9 cellular contexts compared by ENCODE assay signal in genomic region chr1:6365047-6365446, GRCh38. TPM values are rescaled to one million over a fixed set of nuclear protein-coding genes. Genes with fewer than 3 reads are reported as not detected.
DNase-seq lines count a peak whose midpoint lies in the region; ATAC-seq and TF ChIP-seq lines count a peak whose summit lies in the region.
"Had no signal": no experiment of that assay in that cellular context is flagged by ENCODE, and none has a peak within 500 bp of the region (broad histone marks: within the 10 kb centered on the region; RNA-seq: fewer than 3 reads in every experiment).

No MANE protein-coding gene starts in this region.

- no peak overlapping the region for H2BK5ac ChIP-seq in mesendoderm (ENCODE audit: low read length)

- no peaks in the 10 kb centered on the region for H3K27me3 ChIP-seq in CD4-positive, CD25-positive, alpha-beta regulatory T cell (ENCODE audit: control insufficient read depth, insufficient read depth, low read length)
- no peaks in the 10 kb centered on the region for H3K27me3 ChIP-seq in mesendoderm (ENCODE audit: insufficient read depth, low read length, poor library complexity)
- H3K27me3 ChIP-seq: body of pancreas had no signal

- ATAC-seq in CD4-positive, CD25-positive, alpha-beta regulatory T cell (ENCODE audit: low read depth in 2 of 2): peak; percentile 72 to 77
- ATAC-seq in activated T-cell treated with anti-CD3 and anti-CD28 coated beads, Interleukin-2, amount 50 U/mL, for 72 hours (replicated peaks in 1 of 2): peak; percentile 85 to 94
- ATAC-seq: body of pancreas had no signal

- no peaks in the 10 kb centered on the region for H3K9me3 Mint-ChIP-seq in CD4-positive, CD25-positive, alpha-beta regulatory T cell
- H3K9me3 Mint-ChIP-seq in activated T-cell treated with anti-CD3 and anti-CD28 coated beads, Interleukin-2, amount 50 U/mL, for 72 hours: no peaks in the 10 kb centered on the region
- H3K9me3 Mint-ChIP-seq in glutamatergic neuron (ENCODE audit: unreplicated experiment): peaks cover 8% of the 10 kb centered on the region

- no peak for TF ChIP-seq CTCF in glutamatergic neuron (IDR thresholded peaks at IDR 0.05; ENCODE audit: partially characterized antibody, unreplicated experiment)

- H3K79me1 ChIP-seq in mesendoderm (ENCODE audit: low read length): peaks cover 4% of the 10 kb centered on the region

- no peak overlapping the region for H3K27ac ChIP-seq in CD4-positive, CD25-positive, alpha-beta regulatory T cell (ENCODE audit: insufficient read depth, low read length, poor library complexity, severe bottlenecking)
- H3K27ac ChIP-seq in mesendoderm (ENCODE audit: low read depth, low read length): no peak overlapping the region
- H3K27ac ChIP-seq: body of pancreas had no signal

- H3K4me1 Mint-ChIP-seq in CD4-positive, CD25-positive, alpha-beta regulatory T cell: peaks cover 9 to 25% (median 14%) of the 10 kb centered on the region in 4 donors
- peaks cover 36% of the 10 kb centered on the region for H3K4me1 Mint-ChIP-seq in activated T-cell treated with anti-CD3 and anti-CD28 coated beads, Interleukin-2, amount 50 U/mL, for 72 hours (ENCODE audit: low read depth)
- H3K4me1 Mint-ChIP-seq in glutamatergic neuron (ENCODE audit: low read depth, unreplicated experiment): peaks cover 14% of the 10 kb centered on the region

- in situ Hi-C loops in SK-MEL-5 (cut with HindIII; ENCODE audit: low pct_unique_long_range_greater_than_20kb, low sequenced_read_pairs): no loop called here
- in situ Hi-C loops in G401 (cut with HindIII; ENCODE audit: low sequenced_read_pairs): no loop called here

- H3K23ac ChIP-seq in mesendoderm (ENCODE audit: low read length): no peak overlapping the region

- no peak overlapping the region for H3K4ac ChIP-seq in mesendoderm (ENCODE audit: low read depth, low read length)

- no peak overlapping the region for H3K4me2 ChIP-seq in mesendoderm (ENCODE audit: low read length)

- H3K36me3 ChIP-seq in CD4-positive, CD25-positive, alpha-beta regulatory T cell (ENCODE audit: control insufficient read depth, insufficient read depth, low read length): no peaks in the 10 kb centered on the region
- H3K36me3 ChIP-seq in mesendoderm (ENCODE audit: control insufficient read depth, insufficient read depth, low read length): no peaks in the 10 kb centered on the region

- peaks cover 11% of the 10 kb centered on the region for H3K79me2 ChIP-seq in mesendoderm (ENCODE audit: control insufficient read depth, insufficient read depth, low read length)

- no CpG with 5 or more reads among the region's 5 CpGs for WGBS in mesendoderm (ENCODE audit: extremely low coverage, insufficient coverage, low lambda C conversion rate)

- H2AK5ac ChIP-seq in mesendoderm (ENCODE audit: low read length): no peak overlapping the region

- no peak overlapping the region for H2BK15ac ChIP-seq in mesendoderm (replicated peaks; ENCODE audit: low read depth)

- H3K9me3 ChIP-seq in CD4-positive, CD25-positive, alpha-beta regulatory T cell (ENCODE audit: control insufficient read depth in 2 of 2, low read length in 2 of 2): no peaks in the 10 kb centered on the region
- H3K9me3 ChIP-seq: body of pancreas had no signal

- H3K4me3 ChIP-seq in CD4-positive, CD25-positive, alpha-beta regulatory T cell (ENCODE audit: low read depth, low read length): no peak overlapping the region
- no peak overlapping the region for H3K4me3 ChIP-seq in mesendoderm (ENCODE audit: low read length)
- H3K4me3 ChIP-seq: body of pancreas had no signal

- peak overlapping the region in 3 of 4 donors; percentile 22 to 75 (median 68) for H3K4me3 Mint-ChIP-seq in CD4-positive, CD25-positive, alpha-beta regulatory T cell
- peak overlapping the region; percentile 1 to 13 for H3K4me3 Mint-ChIP-seq in activated T-cell treated with anti-CD3 and anti-CD28 coated beads, Interleukin-2, amount 50 U/mL, for 72 hours
- no peak overlapping the region for H3K4me3 Mint-ChIP-seq in glutamatergic neuron (ENCODE audit: unreplicated experiment)

- no peak overlapping the region for H4K8ac ChIP-seq in mesendoderm (ENCODE audit: low read depth, low read length)

- no peak overlapping the region for H2BK120ac ChIP-seq in mesendoderm (ENCODE audit: low read depth, low read length)

- no peak overlapping the region for H4K5ac ChIP-seq in mesendoderm (ENCODE audit: low read length)

- DNase-seq in CD4-positive, CD25-positive, alpha-beta regulatory T cell: peak in 2 of 3 donors; percentile 45 to 54
- DNase-seq in SK-MEL-5 (ENCODE audit: low read depth, low spot score): peak; percentile 30
- peak in 1 of 2 donors; percentile 51 for DNase-seq in activated T-cell treated with anti-CD3 and anti-CD28 coated beads, Interleukin-2, amount 50 U/mL, for 72 hours
- DNase-seq in glutamatergic neuron: no peak
- DNase-seq in OCI-M2 (lab: John Stamatoyannopoulos, UW; ENCODE audit: unreplicated experiment): no peak
- DNase-seq in G401 (ENCODE audit: low spot score): no peak
- DNase-seq in mesendoderm: no peak
- DNase-seq in NCI-H2029 (lab: John Stamatoyannopoulos, UW): no peak
- DNase-seq: body of pancreas had no signal

- peaks cover 11% of the 10 kb centered on the region for H3K4me1 ChIP-seq in CD4-positive, CD25-positive, alpha-beta regulatory T cell (ENCODE audit: control insufficient read depth, insufficient read depth, low read length, poor library complexity, severe bottlenecking)
- peaks cover 4% of the 10 kb centered on the region for H3K4me1 ChIP-seq in mesendoderm (ENCODE audit: control insufficient read depth, low read depth, low read length)

- H3K27me3 Mint-ChIP-seq in CD4-positive, CD25-positive, alpha-beta regulatory T cell: no peaks in the 10 kb centered on the region
- H3K27me3 Mint-ChIP-seq in activated T-cell treated with anti-CD3 and anti-CD28 coated beads, Interleukin-2, amount 50 U/mL, for 72 hours (ENCODE audit: low read depth): no peaks in the 10 kb centered on the region
- H3K27me3 Mint-ChIP-seq in glutamatergic neuron (ENCODE audit: unreplicated experiment): peaks cover 11% of the 10 kb centered on the region

- H3K56ac ChIP-seq in mesendoderm (ENCODE audit: low read length): no peak overlapping the region

- no peaks in the 10 kb centered on the region for H3K36me3 Mint-ChIP-seq in CD4-positive, CD25-positive, alpha-beta regulatory T cell
- no peaks in the 10 kb centered on the region for H3K36me3 Mint-ChIP-seq in activated T-cell treated with anti-CD3 and anti-CD28 coated beads, Interleukin-2, amount 50 U/mL, for 72 hours (ENCODE audit: insufficient read depth in 2 of 2)
- no peaks in the 10 kb centered on the region for H3K36me3 Mint-ChIP-seq in glutamatergic neuron (ENCODE audit: unreplicated experiment)

- H3K27ac Mint-ChIP-seq in CD4-positive, CD25-positive, alpha-beta regulatory T cell: peak overlapping the region; percentile 75 to 86 (median 82)
- no peak overlapping the region for H3K27ac Mint-ChIP-seq in activated T-cell treated with anti-CD3 and anti-CD28 coated beads, Interleukin-2, amount 50 U/mL, for 72 hours
- H3K27ac Mint-ChIP-seq in glutamatergic neuron (ENCODE audit: unreplicated experiment): peak overlapping the region; percentile 66

- H3K9ac ChIP-seq in mesendoderm (ENCODE audit: low read length): no peak overlapping the region

- H3K18ac ChIP-seq in mesendoderm (ENCODE audit: low read length): no peak overlapping the region

RNA-seq across cellular contexts. Expression of gene ACOT7, which starts 28.5 kb away (rescaled TPM):
- total RNA-seq in CD4-positive, CD25-positive, alpha-beta regulatory T cell: 9.6 TPM
- 10 to 100 TPM in 2 of 4 donors, 1 to 10 TPM in 2; 9.3 to 13.6 (median 9.9) TPM for polyA plus RNA-seq in CD4-positive, CD25-positive, alpha-beta regulatory T cell
- 125 and 132 TPM in 2 replicates for total RNA-seq in SK-MEL-5 (2014; rRNA removed; shearing (Covaris generic))
- 282 and 284 TPM in 2 replicates for polyA plus RNA-seq in SK-MEL-5 (2015; cell fraction: cytosol; rRNA removed)
- 32.8 and 50.4 TPM in 2 replicates for polyA plus RNA-seq in SK-MEL-5 (2015; cell fraction: nucleus; rRNA removed)
- total RNA-seq in activated T-cell treated with anti-CD3 and anti-CD28 coated beads, Interleukin-2, amount 50 U/mL, for 72 hours: 10 to 100 TPM; 32.1 to 37.6 TPM
- 175 TPM for total RNA-seq in glutamatergic neuron (ENCODE audit: unreplicated experiment)
- 94.4 and 99.2 TPM in 2 replicates for total RNA-seq in G401 (2014; rRNA removed; shearing (Covaris generic))
- polyA plus RNA-seq in mesendoderm (2013, experiment 1 of 2): 101 TPM
- 108 TPM for polyA plus RNA-seq in mesendoderm (2013, experiment 2 of 2)

RNA-seq across cellular contexts. Expression of gene HES2, which starts 54.7 kb away (rescaled TPM):
- total RNA-seq in CD4-positive, CD25-positive, alpha-beta regulatory T cell: not detected
- not detected for polyA plus RNA-seq in CD4-positive, CD25-positive, alpha-beta regulatory T cell
- total RNA-seq in SK-MEL-5 (2014; rRNA removed; shearing (Covaris generic)): 1.1 and 2.4 TPM in 2 replicates
- 0.11 and 1.3 TPM in 2 replicates for polyA plus RNA-seq in SK-MEL-5 (2015; cell fraction: cytosol; rRNA removed)
- polyA plus RNA-seq in SK-MEL-5 (2015; cell fraction: nucleus; rRNA removed): 0.19 and 2.1 TPM in 2 replicates
- 1 to 10 TPM in 1 of 2 donors, under 1 TPM in 1; 0.44 to 1.2 TPM for total RNA-seq in activated T-cell treated with anti-CD3 and anti-CD28 coated beads, Interleukin-2, amount 50 U/mL, for 72 hours
- total RNA-seq in glutamatergic neuron (ENCODE audit: unreplicated experiment): 54.6 TPM
- 1.6 and 3.1 TPM in 2 replicates for total RNA-seq in G401 (2014; rRNA removed; shearing (Covaris generic))
- 0.13 TPM for polyA plus RNA-seq in mesendoderm (2013, experiment 1 of 2)
- polyA plus RNA-seq in mesendoderm (2013, experiment 2 of 2): 0.14 TPM

RNA-seq across cellular contexts. Expression of gene ESPN, which starts 59.5 kb away (rescaled TPM):
- 3.7 TPM for total RNA-seq in CD4-positive, CD25-positive, alpha-beta regulatory T cell
- polyA plus RNA-seq in CD4-positive, CD25-positive, alpha-beta regulatory T cell: under 1 TPM; 0.22 to 0.25 (median 0.22) TPM
- 0.40 and 0.96 TPM in 2 replicates for total RNA-seq in SK-MEL-5 (2014; rRNA removed; shearing (Covaris generic))
- 0.24 and 3.5 TPM in 2 replicates for polyA plus RNA-seq in SK-MEL-5 (2015; cell fraction: cytosol; rRNA removed)
- 0.65 and 0.84 TPM in 2 replicates for polyA plus RNA-seq in SK-MEL-5 (2015; cell fraction: nucleus; rRNA removed)
- 1 to 10 TPM; 1.3 to 2.0 TPM for total RNA-seq in activated T-cell treated with anti-CD3 and anti-CD28 coated beads, Interleukin-2, amount 50 U/mL, for 72 hours
- total RNA-seq in glutamatergic neuron (ENCODE audit: unreplicated experiment): 25.7 TPM
- total RNA-seq in G401 (2014; rRNA removed; shearing (Covaris generic)): 0.07 TPM in 1 of 2 replicates, not detected in the other
- polyA plus RNA-seq in mesendoderm (2013, experiment 1 of 2): 5.0 TPM
- 4.9 TPM for polyA plus RNA-seq in mesendoderm (2013, experiment 2 of 2)

Comparison
In these comparisons a context has a peak if more than half of its experiments do, and no peak if none do; other contexts are left out.
1. DNase-seq: peak in CD4-positive, CD25-positive, alpha-beta regulatory T cell (2 of 3) and SK-MEL-5 (single experiment); none in glutamatergic neuron (single experiment), OCI-M2 (single experiment), G401 (single experiment), mesendoderm (single experiment) and NCI-H2029 (single experiment).
2. RNA of gene HES2, which starts 54.7 kb away (total RNA-seq): 54.6 TPM in glutamatergic neuron (single experiment); 1.1 to 2.4 TPM in SK-MEL-5, 1.6 to 3.1 TPM in G401, 0.44 to 1.2 TPM in activated T-cell treated with anti-CD3 and anti-CD28 coated beads, Interleukin-2, amount 50 U/mL, for 72 hours and not detected in CD4-positive, CD25-positive, alpha-beta regulatory T cell (single experiment); every median in the first group is over 10 times any median in the second.